In the genomic region with DNA sequence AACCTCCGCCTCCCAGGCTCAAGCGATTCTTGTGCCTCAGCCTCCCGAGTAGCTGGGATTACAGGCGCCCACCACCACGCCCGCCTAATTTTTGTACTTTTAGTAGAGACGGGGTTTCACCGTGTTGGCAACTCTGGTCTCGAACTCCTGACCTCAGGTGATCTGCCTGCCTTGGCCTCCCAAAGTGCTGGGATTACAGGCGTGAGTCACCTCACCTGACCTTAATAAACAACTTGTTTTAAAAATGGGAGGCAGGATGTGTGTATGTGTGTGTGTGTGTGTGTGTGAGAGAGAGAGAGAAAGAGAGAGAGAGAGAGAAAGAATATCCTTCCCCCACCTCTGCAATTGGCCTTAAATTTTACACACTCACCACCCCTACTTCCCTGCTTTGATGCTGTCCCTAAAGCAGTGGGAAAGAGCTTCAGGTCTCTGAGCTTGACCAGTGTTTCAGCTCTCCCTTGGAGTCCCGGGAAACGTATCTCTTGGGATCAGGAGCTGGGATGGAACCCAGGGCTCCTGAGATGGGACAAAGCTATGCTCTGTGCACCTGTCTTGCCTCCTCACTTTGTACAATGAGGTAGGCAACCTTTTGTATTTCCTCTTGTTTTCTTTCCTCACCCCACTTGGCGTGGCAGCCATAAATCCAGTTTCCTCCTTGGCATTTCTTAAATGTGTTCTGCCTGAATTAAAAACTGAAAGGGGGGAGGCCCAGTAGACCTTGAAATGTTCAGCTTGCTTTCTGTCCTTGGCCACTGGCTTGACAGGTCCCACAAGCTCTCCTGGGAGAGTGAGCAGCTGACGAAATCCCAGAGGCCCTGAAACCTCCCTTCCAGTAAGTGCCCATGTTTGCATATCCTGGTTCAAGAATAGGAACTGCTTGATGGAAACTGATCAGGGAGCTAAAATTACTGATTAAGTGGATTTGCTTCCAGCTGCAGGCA, we compare ENCODE assay signal across 1 cellular context.
TF ChIP-seq lines count a peak whose summit lies in the region.

No MANE protein-coding gene starts in this region.

TF ChIP-seq in HepG2, 621 proteins besides CTCF, POLR2A, EP300 and RAD21 (continued from another document and continues in another):
- TF ChIP-seq, protein P1, sequence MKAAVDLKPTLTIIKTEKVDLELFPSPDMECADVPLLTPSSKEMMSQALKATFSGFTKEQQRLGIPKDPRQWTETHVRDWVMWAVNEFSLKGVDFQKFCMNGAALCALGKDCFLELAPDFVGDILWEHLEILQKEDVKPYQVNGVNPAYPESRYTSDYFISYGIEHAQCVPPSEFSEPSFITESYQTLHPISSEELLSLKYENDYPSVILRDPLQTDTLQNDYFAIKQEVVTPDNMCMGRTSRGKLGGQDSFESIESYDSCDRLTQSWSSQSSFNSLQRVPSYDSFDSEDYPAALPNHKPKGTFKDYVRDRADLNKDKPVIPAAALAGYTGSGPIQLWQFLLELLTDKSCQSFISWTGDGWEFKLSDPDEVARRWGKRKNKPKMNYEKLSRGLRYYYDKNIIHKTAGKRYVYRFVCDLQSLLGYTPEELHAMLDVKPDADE (CRISPR knock-in tag; IDR thresholded peaks at IDR 0.05): no peak
- TF ChIP-seq ADNP (CRISPR knock-in tag; IDR thresholded peaks at IDR 0.05): peak; percentile 42; the same call in 1 of the 2 replicates
- no peak for TF ChIP-seq ZNF33A (CRISPR knock-in tag; IDR thresholded peaks at IDR 0.05; ENCODE audit: borderline replicate concordance)
- no peak for TF ChIP-seq HDAC6 (IDR thresholded peaks at IDR 0.05; ENCODE audit: low read depth, low read length)
- TF ChIP-seq, protein P2, sequence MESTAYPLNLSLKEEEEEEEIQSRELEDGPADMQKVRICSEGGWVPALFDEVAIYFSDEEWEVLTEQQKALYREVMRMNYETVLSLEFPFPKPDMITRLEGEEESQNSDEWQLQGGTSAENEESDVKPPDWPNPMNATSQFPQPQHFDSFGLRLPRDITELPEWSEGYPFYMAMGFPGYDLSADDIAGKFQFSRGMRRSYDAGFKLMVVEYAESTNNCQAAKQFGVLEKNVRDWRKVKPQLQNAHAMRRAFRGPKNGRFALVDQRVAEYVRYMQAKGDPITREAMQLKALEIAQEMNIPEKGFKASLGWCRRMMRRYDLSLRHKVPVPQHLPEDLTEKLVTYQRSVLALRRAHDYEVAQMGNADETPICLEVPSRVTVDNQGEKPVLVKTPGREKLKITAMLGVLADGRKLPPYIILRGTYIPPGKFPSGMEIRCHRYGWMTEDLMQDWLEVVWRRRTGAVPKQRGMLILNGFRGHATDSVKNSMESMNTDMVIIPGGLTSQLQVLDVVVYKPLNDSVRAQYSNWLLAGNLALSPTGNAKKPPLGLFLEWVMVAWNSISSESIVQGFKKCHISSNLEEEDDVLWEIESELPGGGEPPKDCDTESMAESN (CRISPR knock-in tag; conservative IDR thresholded peaks at IDR 0.05): no peak
- TF ChIP-seq, protein P3, sequence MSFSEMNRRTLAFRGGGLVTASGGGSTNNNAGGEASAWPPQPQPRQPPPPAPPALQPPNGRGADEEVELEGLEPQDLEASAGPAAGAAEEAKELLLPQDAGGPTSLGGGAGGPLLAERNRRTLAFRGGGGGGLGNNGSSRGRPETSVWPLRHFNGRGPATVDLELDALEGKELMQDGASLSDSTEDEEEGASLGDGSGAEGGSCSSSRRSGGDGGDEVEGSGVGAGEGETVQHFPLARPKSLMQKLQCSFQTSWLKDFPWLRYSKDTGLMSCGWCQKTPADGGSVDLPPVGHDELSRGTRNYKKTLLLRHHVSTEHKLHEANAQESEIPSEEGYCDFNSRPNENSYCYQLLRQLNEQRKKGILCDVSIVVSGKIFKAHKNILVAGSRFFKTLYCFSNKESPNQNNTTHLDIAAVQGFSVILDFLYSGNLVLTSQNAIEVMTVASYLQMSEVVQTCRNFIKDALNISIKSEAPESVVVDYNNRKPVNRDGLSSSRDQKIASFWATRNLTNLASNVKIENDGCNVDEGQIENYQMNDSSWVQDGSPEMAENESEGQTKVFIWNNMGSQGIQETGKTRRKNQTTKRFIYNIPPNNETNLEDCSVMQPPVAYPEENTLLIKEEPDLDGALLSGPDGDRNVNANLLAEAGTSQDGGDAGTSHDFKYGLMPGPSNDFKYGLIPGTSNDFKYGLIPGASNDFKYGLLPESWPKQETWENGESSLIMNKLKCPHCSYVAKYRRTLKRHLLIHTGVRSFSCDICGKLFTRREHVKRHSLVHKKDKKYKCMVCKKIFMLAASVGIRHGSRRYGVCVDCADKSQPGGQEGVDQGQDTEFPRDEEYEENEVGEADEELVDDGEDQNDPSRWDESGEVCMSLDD (CRISPR knock-in tag; IDR thresholded peaks at IDR 0.05; ENCODE audit: borderline replicate concordance): 0 out of 2 replicates have a peak, but pooled peaks have one; percentile 13
- peak; percentile 34; the same call in 1 of the 2 replicates for TF ChIP-seq CBFB (CRISPR knock-in tag; IDR thresholded peaks at IDR 0.05)
- TF ChIP-seq PHF8 (CRISPR knock-in tag; IDR thresholded peaks at IDR 0.05): peak; percentile 34; the same call in 1 of the 2 replicates
- TF ChIP-seq, protein P4, sequence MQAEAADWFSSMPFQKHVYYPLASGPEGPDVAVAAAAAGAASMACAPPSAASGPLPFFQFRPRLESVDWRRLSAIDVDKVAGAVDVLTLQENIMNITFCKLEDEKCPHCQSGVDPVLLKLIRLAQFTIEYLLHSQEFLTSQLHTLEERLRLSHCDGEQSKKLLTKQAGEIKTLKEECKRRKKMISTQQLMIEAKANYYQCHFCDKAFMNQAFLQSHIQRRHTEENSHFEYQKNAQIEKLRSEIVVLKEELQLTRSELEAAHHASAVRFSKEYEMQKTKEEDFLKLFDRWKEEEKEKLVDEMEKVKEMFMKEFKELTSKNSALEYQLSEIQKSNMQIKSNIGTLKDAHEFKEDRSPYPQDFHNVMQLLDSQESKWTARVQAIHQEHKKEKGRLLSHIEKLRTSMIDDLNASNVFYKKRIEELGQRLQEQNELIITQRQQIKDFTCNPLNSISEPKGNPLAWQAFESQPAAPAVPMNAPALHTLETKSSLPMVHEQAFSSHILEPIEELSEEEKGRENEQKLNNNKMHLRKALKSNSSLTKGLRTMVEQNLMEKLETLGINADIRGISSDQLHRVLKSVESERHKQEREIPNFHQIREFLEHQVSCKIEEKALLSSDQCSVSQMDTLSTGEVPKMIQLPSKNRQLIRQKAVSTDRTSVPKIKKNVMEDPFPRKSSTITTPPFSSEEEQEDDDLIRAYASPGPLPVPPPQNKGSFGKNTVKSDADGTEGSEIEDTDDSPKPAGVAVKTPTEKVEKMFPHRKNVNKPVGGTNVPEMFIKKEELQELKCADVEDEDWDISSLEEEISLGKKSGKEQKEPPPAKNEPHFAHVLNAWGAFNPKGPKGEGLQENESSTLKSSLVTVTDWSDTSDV (CRISPR knock-in tag; IDR thresholded peaks at IDR 0.05): no peak
- TF ChIP-seq ZKSCAN1 (IDR thresholded peaks at IDR 0.05; ENCODE audit: low read length): no peak
- no peak for TF ChIP-seq ZNF878 (CRISPR knock-in tag; IDR thresholded peaks at IDR 0.05)
- no peak for TF ChIP-seq HOXA7 (CRISPR knock-in tag; IDR thresholded peaks at IDR 0.05)
- TF ChIP-seq, protein P5, sequence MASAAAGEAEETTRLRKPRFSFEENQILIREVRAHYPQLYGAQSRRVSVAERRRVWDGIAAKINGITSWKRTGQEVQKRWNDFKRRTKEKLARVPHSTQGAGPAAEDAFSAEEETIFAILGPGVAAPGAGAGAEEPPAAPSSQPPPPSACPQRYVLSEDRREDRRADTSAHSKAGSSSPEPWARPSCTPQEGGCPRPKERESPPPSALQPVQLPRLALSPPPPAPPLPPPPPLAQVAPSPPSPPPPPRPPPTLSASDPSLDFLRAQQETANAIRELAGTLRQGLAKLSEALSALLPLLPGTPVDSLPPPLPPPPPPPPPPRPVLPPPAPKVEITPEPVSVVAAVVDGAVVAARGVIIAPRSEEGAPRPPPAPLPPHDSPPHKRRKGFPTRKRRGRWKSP (CRISPR knock-in tag; IDR thresholded peaks at IDR 0.05): no peak
- TF ChIP-seq TRIM24 (CRISPR knock-in tag; IDR thresholded peaks at IDR 0.05): no peak
- TF ChIP-seq, protein P6, sequence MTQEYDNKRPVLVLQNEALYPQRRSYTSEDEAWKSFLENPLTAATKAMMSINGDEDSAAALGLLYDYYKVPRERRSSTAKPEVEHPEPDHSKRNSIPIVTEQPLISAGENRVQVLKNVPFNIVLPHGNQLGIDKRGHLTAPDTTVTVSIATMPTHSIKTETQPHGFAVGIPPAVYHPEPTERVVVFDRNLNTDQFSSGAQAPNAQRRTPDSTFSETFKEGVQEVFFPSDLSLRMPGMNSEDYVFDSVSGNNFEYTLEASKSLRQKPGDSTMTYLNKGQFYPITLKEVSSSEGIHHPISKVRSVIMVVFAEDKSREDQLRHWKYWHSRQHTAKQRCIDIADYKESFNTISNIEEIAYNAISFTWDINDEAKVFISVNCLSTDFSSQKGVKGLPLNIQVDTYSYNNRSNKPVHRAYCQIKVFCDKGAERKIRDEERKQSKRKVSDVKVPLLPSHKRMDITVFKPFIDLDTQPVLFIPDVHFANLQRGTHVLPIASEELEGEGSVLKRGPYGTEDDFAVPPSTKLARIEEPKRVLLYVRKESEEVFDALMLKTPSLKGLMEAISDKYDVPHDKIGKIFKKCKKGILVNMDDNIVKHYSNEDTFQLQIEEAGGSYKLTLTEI (CRISPR knock-in tag; conservative IDR thresholded peaks at IDR 0.05): no peak
- TF ChIP-seq ZNF17 (CRISPR knock-in tag; IDR thresholded peaks at IDR 0.05): no peak
- no peak; the same call in 1 of the 2 replicates for TF ChIP-seq FOSL1 (CRISPR knock-in tag; IDR thresholded peaks at IDR 0.05; ENCODE audit: borderline replicate concordance)
- TF ChIP-seq, protein P7, sequence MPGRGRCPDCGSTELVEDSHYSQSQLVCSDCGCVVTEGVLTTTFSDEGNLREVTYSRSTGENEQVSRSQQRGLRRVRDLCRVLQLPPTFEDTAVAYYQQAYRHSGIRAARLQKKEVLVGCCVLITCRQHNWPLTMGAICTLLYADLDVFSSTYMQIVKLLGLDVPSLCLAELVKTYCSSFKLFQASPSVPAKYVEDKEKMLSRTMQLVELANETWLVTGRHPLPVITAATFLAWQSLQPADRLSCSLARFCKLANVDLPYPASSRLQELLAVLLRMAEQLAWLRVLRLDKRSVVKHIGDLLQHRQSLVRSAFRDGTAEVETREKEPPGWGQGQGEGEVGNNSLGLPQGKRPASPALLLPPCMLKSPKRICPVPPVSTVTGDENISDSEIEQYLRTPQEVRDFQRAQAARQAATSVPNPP (CRISPR knock-in tag; IDR thresholded peaks at IDR 0.05): no peak
- TF ChIP-seq ZNF547 (CRISPR knock-in tag; IDR thresholded peaks at IDR 0.05): no peak
- no peak for TF ChIP-seq ZNF550 (CRISPR knock-in tag; IDR thresholded peaks at IDR 0.05; ENCODE audit: borderline replicate concordance)
- TF ChIP-seq CEBPB (IDR thresholded peaks at IDR 0.05; ENCODE audit: borderline replicate concordance, low read depth, low read length): peak; percentile 52; the same call in 1 of the 2 replicates
- TF ChIP-seq ETV5 (CRISPR knock-in tag; IDR thresholded peaks at IDR 0.05; ENCODE audit: borderline replicate concordance): no peak; the same call in 1 of the 2 replicates
- TF ChIP-seq NAIF1 (CRISPR knock-in tag; IDR thresholded peaks at IDR 0.05; ENCODE audit: borderline replicate concordance): peak; percentile 73; the same call in 1 of the 2 replicates
- TF ChIP-seq ZNF879 (CRISPR knock-in tag; IDR thresholded peaks at IDR 0.05): no peak
- TF ChIP-seq JUND (CRISPR knock-in tag; IDR thresholded peaks at IDR 0.05): no peak
- no peak for TF ChIP-seq CHD4 (IDR thresholded peaks at IDR 0.05; ENCODE audit: borderline replicate concordance, low read length)
- TF ChIP-seq RORA (CRISPR knock-in tag; IDR thresholded peaks at IDR 0.05): no peak
- no peak; the same call in 1 of the 2 replicates for TF ChIP-seq HDAC1 (CRISPR knock-in tag; IDR thresholded peaks at IDR 0.05)
- TF ChIP-seq, protein P8, sequence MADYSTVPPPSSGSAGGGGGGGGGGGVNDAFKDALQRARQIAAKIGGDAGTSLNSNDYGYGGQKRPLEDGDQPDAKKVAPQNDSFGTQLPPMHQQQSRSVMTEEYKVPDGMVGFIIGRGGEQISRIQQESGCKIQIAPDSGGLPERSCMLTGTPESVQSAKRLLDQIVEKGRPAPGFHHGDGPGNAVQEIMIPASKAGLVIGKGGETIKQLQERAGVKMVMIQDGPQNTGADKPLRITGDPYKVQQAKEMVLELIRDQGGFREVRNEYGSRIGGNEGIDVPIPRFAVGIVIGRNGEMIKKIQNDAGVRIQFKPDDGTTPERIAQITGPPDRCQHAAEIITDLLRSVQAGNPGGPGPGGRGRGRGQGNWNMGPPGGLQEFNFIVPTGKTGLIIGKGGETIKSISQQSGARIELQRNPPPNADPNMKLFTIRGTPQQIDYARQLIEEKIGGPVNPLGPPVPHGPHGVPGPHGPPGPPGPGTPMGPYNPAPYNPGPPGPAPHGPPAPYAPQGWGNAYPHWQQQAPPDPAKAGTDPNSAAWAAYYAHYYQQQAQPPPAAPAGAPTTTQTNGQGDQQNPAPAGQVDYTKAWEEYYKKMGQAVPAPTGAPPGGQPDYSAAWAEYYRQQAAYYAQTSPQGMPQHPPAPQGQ (CRISPR knock-in tag; IDR thresholded peaks at IDR 0.05; ENCODE audit: borderline replicate concordance): no peak
- TF ChIP-seq MEIS2 (CRISPR knock-in tag; IDR thresholded peaks at IDR 0.05): peak; percentile 73; the same call in 1 of the 2 replicates
- no peak for TF ChIP-seq PAF1 (CRISPR knock-in tag; IDR thresholded peaks at IDR 0.05)
